ENCODE assay signal across 8 cellular contexts in genomic region chr12:122182887-122183587, GRCh38. TPM values are rescaled to one million over a fixed set of nuclear protein-coding genes. Genes with fewer than 3 reads are reported as not detected.
A peak's percentile ranks its signal among the peaks of the same experiment; 100 is the strongest.
DNase-seq lines count a peak whose midpoint lies in the region; ATAC-seq, FAIRE-seq and TF ChIP-seq lines count a peak whose summit lies in the region.

TSS of gene LRRC43 (plus strand) at chr12:122183123. CDS start at chr12:122183145, 22 bp downstream.

- H3K4me1 ChIP-seq in HepG2 (ENCODE audit: insufficient read depth, low read length): peaks cover 20% of the 10 kb centered on the region

- whole genome bisulfite sequencing in HepG2 (ENCODE audit: low lambda C conversion rate): 65% methylated on average over 37 of the region's 63 CpGs

- intact Hi-C loops in HepG2 (cut with micrococcal nuclease; ENCODE audit: unreplicated experiment): no loop called here

- no peaks in the 10 kb centered on the region for H3K79me2 ChIP-seq in HepG2 (ENCODE audit: insufficient read depth, low read length)

- H3K27me3 ChIP-seq in HepG2 (ENCODE audit: control insufficient read depth in 1 of 2, insufficient read depth in 2 of 2, low read length in 2 of 2): peaks cover 0 to 22% of the 10 kb centered on the region in 2 experiments; a peak in 2 of 5 replicates

- TF ChIP-seq RAD21 in HepG2 (CRISPR knock-in tag; IDR thresholded peaks at IDR 0.05): no peak

- TF ChIP-seq POLR2A in HepG2 (IDR thresholded peaks at IDR 0.05; ENCODE audit: insufficient read depth in 1 of 2, low read depth in 2 of 2, low read length in 2 of 2): no peak

- TF ChIP-seq EP300 in HepG2 (IDR thresholded peaks at IDR 0.05; ENCODE audit: low read depth in 2 of 2, low read length in 2 of 2): no peak
- TF ChIP-seq EP300 in HepG2 (CRISPR knock-in tag; IDR thresholded peaks at IDR 0.05; ENCODE audit: borderline replicate concordance): no peak

- H3K9ac ChIP-seq in HepG2 (ENCODE audit: insufficient read depth, low read depth, low read length): no peak within 1 kb of the TSS

- H3K4me2 ChIP-seq in HepG2 (ENCODE audit: low read depth, low read length): peak within 1 kb of the TSS; percentile 47

- FAIRE-seq in HepG2 (lab: Jason Lieb, UNC): no peak

- POLR2A ChIA-PET in HepG2 (lab: Yijun Ruan, JAX): no interaction called here

- H3K9me3 Mint-ChIP-seq in stimulated activated naive CD8-positive, alpha-beta T cell treated with anti-CD3 and anti-CD28 coated beads, Interleukin-15, amount 100 ng/mL, for 72 hours: no peaks in the 10 kb centered on the region

- BruUV-seq in HepG2 (replicated peaks; lab: Mats Ljungman, UMichigan): no TSS peak

- CTCF ChIA-PET in HepG2 (lab: Yijun Ruan, JAX; ENCODE audit: low intra/inter-chr PET ratio, low total read pairs): no interaction called here

- no peak within 1 kb of the TSS for H3K27ac ChIP-seq in HepG2 (ENCODE audit: extremely low read length, insufficient read depth, low read length)

- TF ChIP-seq CTCF in HepG2 (CRISPR knock-in tag; IDR thresholded peaks at IDR 0.05): no peak

- peaks cover 18% of the 10 kb centered on the region for H3K4me1 Mint-ChIP-seq in stimulated activated naive CD8-positive, alpha-beta T cell treated with anti-CD3 and anti-CD28 coated beads, Interleukin-15, amount 100 ng/mL, for 72 hours

- ATAC-seq in HepG2: peak; percentile 71
- peak; percentile 84 for ATAC-seq in stimulated activated naive CD8-positive, alpha-beta T cell treated with anti-CD3 and anti-CD28 coated beads, Interleukin-15, amount 100 ng/mL, for 72 hours
- no peak for ATAC-seq in GM21367 (IDR thresholded peaks at IDR 0.05; ENCODE audit: unreplicated experiment)

- no peak within 1 kb of the TSS for H3K27ac Mint-ChIP-seq in stimulated activated naive CD8-positive, alpha-beta T cell treated with anti-CD3 and anti-CD28 coated beads, Interleukin-15, amount 100 ng/mL, for 72 hours

- in situ Hi-C loops in HepG2 (cut with HindIII; ENCODE audit: extremely low pct_ligation_motif_present, low pct_unique_long_range_greater_than_20kb): loop anchor here (10.0 kb wide), 1 partner anchor 128 kb away; no protein-coding TSS in a partner anchor

- no peaks in the 10 kb centered on the region for H3K36me3 ChIP-seq in HepG2 (replicated peaks in 1 of 2; ENCODE audit: control insufficient read depth in 1 of 2, insufficient read depth in 2 of 2, low read length in 2 of 2)

- peak within 1 kb of the TSS; percentile 40 to 55 (median 46); a peak in 5 of 6 replicates for H3K4me3 ChIP-seq in HepG2 (replicated peaks in 1 of 3; ENCODE audit: insufficient read depth in 1 of 3, low read depth in 2 of 3, low read length in 3 of 3)

- no peak within 1 kb of the TSS for H2AFZ ChIP-seq in HepG2 (ENCODE audit: low read length)

- peaks cover 45% of the 10 kb centered on the region for H3K27me3 Mint-ChIP-seq in stimulated activated naive CD8-positive, alpha-beta T cell treated with anti-CD3 and anti-CD28 coated beads, Interleukin-15, amount 100 ng/mL, for 72 hours

- no peaks in the 10 kb centered on the region for H4K20me1 ChIP-seq in HepG2 (ENCODE audit: insufficient read depth, low read length)

- H3K9me3 ChIP-seq in HepG2 (ENCODE audit: low read length): no peaks in the 10 kb centered on the region

- peak; percentile 12 for DNase-seq in NCI-H345 (lab: John Stamatoyannopoulos, UW)
- DNase-seq in NCI-H345 treated with DMSO at 0.1 percent for 48 hours (lab: John Stamatoyannopoulos, UW; ENCODE audit: unreplicated experiment): no peak
- peak; percentile 56 to 63 for DNase-seq in SHP77 (lab: John Stamatoyannopoulos, UW)
- DNase-seq in cerebellar cortex (ENCODE audit: low spot score): peak; percentile 19
- DNase-seq in HepG2 (ENCODE audit: low spot score): no peak
- DNase-seq in stimulated activated naive CD8-positive, alpha-beta T cell treated with anti-CD3 and anti-CD28 coated beads, Interleukin-15, amount 100 ng/mL, for 72 hours: peak; percentile 37 to 40
- no peak for DNase-seq in NCI-H2196 treated with DMSO at 0.1 percent for 48 hours (lab: John Stamatoyannopoulos, UW; ENCODE audit: unreplicated experiment)

- peak within 1 kb of the TSS; percentile 79 to 83 for H3K4me3 Mint-ChIP-seq in stimulated activated naive CD8-positive, alpha-beta T cell treated with anti-CD3 and anti-CD28 coated beads, Interleukin-15, amount 100 ng/mL, for 72 hours

TF ChIP-seq in HepG2, 621 proteins besides CTCF, POLR2A, EP300 and RAD21 (continues in another document):
- TF ChIP-seq ZNF552 (CRISPR knock-in tag; IDR thresholded peaks at IDR 0.05; ENCODE audit: borderline replicate concordance): no peak
- TF ChIP-seq PRPF4 (IDR thresholded peaks at IDR 0.05; ENCODE audit: low read depth, low read length, poor library complexity, severe bottlenecking): no peak
- no peak for TF ChIP-seq MLLT10 (CRISPR knock-in tag; IDR thresholded peaks at IDR 0.05)
- TF ChIP-seq ZNF549 (CRISPR knock-in tag; IDR thresholded peaks at IDR 0.05): no peak
- TF ChIP-seq DMTF1 (CRISPR knock-in tag; IDR thresholded peaks at IDR 0.05): no peak
- no peak for TF ChIP-seq NFIB (CRISPR knock-in tag; IDR thresholded peaks at IDR 0.05; ENCODE audit: borderline replicate concordance)
- no peak for TF ChIP-seq NCOA2 (CRISPR knock-in tag; IDR thresholded peaks at IDR 0.05)
- TF ChIP-seq THAP9 (CRISPR knock-in tag; IDR thresholded peaks at IDR 0.05; ENCODE audit: borderline replicate concordance): no peak

RNA-seq across cellular contexts. Expression of gene LRRC43, which starts in this region (rescaled TPM):
- total RNA-seq in HepG2 (2016; rRNA removed; fragmentation: Illumina TruSeq; extraction: Trizol): not detected in 2 replicates
- total RNA-seq in HepG2 (2016; cell fraction: cytosol; rRNA removed; fragmentation: Illumina TruSeq; extraction: Trizol; ENCODE audit: low read depth): not detected in 2 replicates
- not detected in 2 replicates for total RNA-seq in HepG2 (2016; cell fraction: insoluble cytoplasmic fraction; rRNA removed; fragmentation: Illumina TruSeq; extraction: Trizol)
- not detected in 2 replicates for total RNA-seq in HepG2 (2016; cell fraction: membrane; rRNA removed; fragmentation: Illumina TruSeq; extraction: Trizol)
- total RNA-seq in HepG2 (2016; cell fraction: nucleus; rRNA removed; fragmentation: Illumina TruSeq; extraction: Trizol): not detected in 2 replicates
- not detected in 2 replicates for polyA plus RNA-seq in HepG2 (2011; rRNA removed)
- polyA plus RNA-seq in HepG2 (2011; cell fraction: cytosol; rRNA removed): not detected in 2 replicates
- polyA plus RNA-seq in HepG2 (2011; cell fraction: nucleus; rRNA removed): not detected in 2 replicates
- polyA plus RNA-seq in HepG2 (2012): not detected in 2 replicates
- not detected in 2 replicates for polyA plus RNA-seq in HepG2 (2016; cell fraction: cytosol; fragmentation: Illumina TruSeq; extraction: Trizol; ENCODE audit: low read depth)
- not detected in 2 replicates for polyA plus RNA-seq in HepG2 (2016; cell fraction: insoluble cytoplasmic fraction; fragmentation: Illumina TruSeq; extraction: Trizol; ENCODE audit: low read depth)
- polyA plus RNA-seq in HepG2 (2016; cell fraction: membrane; fragmentation: Illumina TruSeq; extraction: Trizol; ENCODE audit: low read depth): not detected in 2 replicates
- 0.68 TPM in 1 of 2 replicates, not detected in the other for polyA plus RNA-seq in HepG2 (2016; cell fraction: nucleus; fragmentation: Illumina TruSeq; extraction: Trizol; ENCODE audit: insufficient read depth, low read depth)
- not detected in 2 replicates for polyA minus RNA-seq in HepG2 (2011; rRNA and poly(A)+ RNA removed; ENCODE audit: low replicate concordance)
- not detected in 2 replicates for polyA minus RNA-seq in HepG2 (2011; cell fraction: cytosol; rRNA and poly(A)+ RNA removed)
- polyA minus RNA-seq in HepG2 (2011; cell fraction: nucleus; rRNA and poly(A)+ RNA removed): not detected in 2 replicates

Comparison
In these comparisons a context has a peak if more than half of its experiments do, and no peak if none do; other contexts are left out.
1. DNase-seq: peak in NCI-H345 (single experiment), SHP77 (2 of 2), cerebellar cortex (single experiment) and stimulated activated naive CD8-positive, alpha-beta T cell treated with anti-CD3 and anti-CD28 coated beads, Interleukin-15, amount 100 ng/mL, for 72 hours (2 of 2); none in NCI-H345 treated with DMSO at 0.1 percent for 48 hours (single experiment), HepG2 (single experiment) and NCI-H2196 treated with DMSO at 0.1 percent for 48 hours (single experiment).
2. Peak in ATAC-seq, H3K4me3 ChIP-seq and H3K4me2 ChIP-seq in HepG2; RNA of the gene not detected or under 1 TPM.